Comparison of ENCODE assay signal across 9 cellular contexts in genomic region chr19:45103625-45104319, GRCh38. TPM values are rescaled to one million over a fixed set of nuclear protein-coding genes. Genes with fewer than 3 reads are reported as not detected.
DNase-seq lines count a peak whose midpoint lies in the region; ATAC-seq, FAIRE-seq and TF ChIP-seq lines count a peak whose summit lies in the region.
"Had no signal": no experiment of that assay in that cellular context is flagged by ENCODE, and none has a peak within 500 bp of the region (broad histone marks: within the 10 kb centered on the region; RNA-seq: fewer than 3 reads in every experiment).

No MANE protein-coding gene starts in this region.

- intact Hi-C loops in mucosa of descending colon (cut with DNase I, micrococcal nuclease) = no loop called here

- H3K27ac Mint-ChIP-seq in CD8-positive, alpha-beta memory T cell = peak overlapping the region; percentile 28 to 88 (median 76)

- POLR2A ChIA-PET in CD8-positive, alpha-beta memory T cell (lab: Charles Lee) = interaction anchor here (1.6 to 2.3 kb wide), 3 partner anchors 12 to 75 kb away, joined by 4 to 20 read pairs (median 5); partner anchors contain the start of genes BLOC1S3 and PPP1R37

- in situ Hi-C loops in brain microvascular endothelial cell (cut with HindIII; ENCODE audit: low pct_ligation_motif_present, low sequenced_read_pairs) = no loop called here

- no peak overlapping the region for H3K27ac ChIP-seq in CD8-positive, alpha-beta memory T cell (ENCODE audit: low read depth, low read length)
- no peak overlapping the region for H3K27ac ChIP-seq in brain microvascular endothelial cell

- ATAC-seq in mucosa of descending colon (peak; percentile 66), GM19463 (IDR thresholded peaks at IDR 0.05; ENCODE audit: unreplicated experiment) (no peak)

- FAIRE-seq in HTR-8/SVneo (lab: Jason Lieb, UNC) (no peak), GM12892 (lab: Jason Lieb, UNC) (no peak)

- no peaks in the 10 kb centered on the region for H3K36me3 ChIP-seq in CD8-positive, alpha-beta memory T cell (ENCODE audit: insufficient read depth, low read length)
- no peaks in the 10 kb centered on the region for H3K36me3 ChIP-seq in brain microvascular endothelial cell (replicated peaks)
- no peaks in the 10 kb centered on the region for H3K36me3 ChIP-seq in mucosa of descending colon (ENCODE audit: low read depth)

- peaks cover 36% of the 10 kb centered on the region for H3K4me1 ChIP-seq in CD8-positive, alpha-beta memory T cell (ENCODE audit: insufficient read depth, low read length)
- H3K4me1 ChIP-seq in mucosa of descending colon (ENCODE audit: low read depth) = peaks cover 26% of the 10 kb centered on the region

- peak overlapping the region in 6 of 7 donors; percentile 63 to 88 (median 71) for H3K4me3 Mint-ChIP-seq in CD8-positive, alpha-beta memory T cell

- CTCF ChIA-PET in CD8-positive, alpha-beta memory T cell (lab: Charles Lee) = interaction anchor here (0.9 to 4.6 kb wide), 8 partner anchors 9 to 75 kb away, joined by 3 to 22 read pairs (median 5); partner anchors contain the start of genes BLOC1S3, PPP1R37 and TRAPPC6A

- no peaks in the 10 kb centered on the region for H3K9me3 ChIP-seq in CD8-positive, alpha-beta memory T cell (ENCODE audit: low read length)
- H3K9me3 ChIP-seq in mucosa of descending colon = no peaks in the 10 kb centered on the region

- H3K27me3 ChIP-seq in CD8-positive, alpha-beta memory T cell (ENCODE audit: insufficient read depth, low read length, poor library complexity, severe bottlenecking) = no peaks in the 10 kb centered on the region
- no peaks in the 10 kb centered on the region for H3K27me3 ChIP-seq in brain microvascular endothelial cell (replicated peaks)

- no peak for DNase-seq in CD8-positive, alpha-beta memory T cell
- DNase-seq in NCI-H128 (lab: John Stamatoyannopoulos, UW; ENCODE audit: unreplicated experiment) (peak; percentile 34), brain microvascular endothelial cell (no peak), mucosa of descending colon (no peak), medulla oblongata (ENCODE audit: extremely low spot score) (no peak), HTR-8/SVneo (ENCODE audit: insufficient read length, low spot score) (no peak), GM12892 (ENCODE audit: insufficient read length) (no peak)

- no peak for TF ChIP-seq POLR2A in GM12892 (IDR thresholded peaks at IDR 0.05; ENCODE audit: low read depth, low read length)

- H3K9me3 Mint-ChIP-seq in CD8-positive, alpha-beta memory T cell = no peaks in the 10 kb centered on the region

- H3K36me3 Mint-ChIP-seq in CD8-positive, alpha-beta memory T cell = peaks cover 0 to 5% (median 2%) of the 10 kb centered on the region in 3 donors

- TF ChIP-seq CTCF in brain microvascular endothelial cell (IDR thresholded peaks at IDR 0.05; ENCODE audit: low read depth, low read length, missing control alignments) = peak; percentile 30
- TF ChIP-seq CTCF in mucosa of descending colon (IDR thresholded peaks at IDR 0.05) = no peak

- H3K4me3 ChIP-seq in CD8-positive, alpha-beta memory T cell (ENCODE audit: low read length) = peak overlapping the region; percentile 45
- H3K4me3 ChIP-seq in brain microvascular endothelial cell (ENCODE audit: low read depth, low read length) (no peak overlapping the region), mucosa of descending colon (no peak overlapping the region)
- H3K4me3 ChIP-seq: skin epidermis had no signal

- H3K4me1 Mint-ChIP-seq in CD8-positive, alpha-beta memory T cell = peaks cover 46 to 68% (median 58%) of the 10 kb centered on the region in 3 donors

- no peaks in the 10 kb centered on the region for H3K27me3 Mint-ChIP-seq in CD8-positive, alpha-beta memory T cell

RNA-seq across cellular contexts. Expression of gene PPP1R37, which starts 10.8 kb away (rescaled TPM):
- total RNA-seq in CD8-positive, alpha-beta memory T cell = 10 to 100 TPM; 17.8 to 18.3 TPM
- polyA plus RNA-seq in CD8-positive, alpha-beta memory T cell = 0.79 TPM
- 10 to 100 TPM; 27.2 to 33.6 (median 31.7) TPM for total RNA-seq in mucosa of descending colon
- polyA plus RNA-seq in GM12892 (2012; ENCODE audit: missing spikeins) = 6.2 TPM

RNA-seq across cellular contexts. Expression of gene GEMIN7, which starts 24.7 kb away (rescaled TPM):
- total RNA-seq in CD8-positive, alpha-beta memory T cell = 10 to 100 TPM; 51.6 TPM
- 93.5 TPM for polyA plus RNA-seq in CD8-positive, alpha-beta memory T cell
- 10 to 100 TPM; 14.4 to 22.6 (median 21.8) TPM for total RNA-seq in mucosa of descending colon
- 44.3 TPM for polyA plus RNA-seq in GM12892 (2012; ENCODE audit: missing spikeins)

RNA-seq across cellular contexts. Expression of gene ZNF296, which starts 27.5 kb away (rescaled TPM):
- 1 to 10 TPM; 7.9 to 8.5 TPM for total RNA-seq in CD8-positive, alpha-beta memory T cell
- polyA plus RNA-seq in CD8-positive, alpha-beta memory T cell = 6.7 TPM
- 1 to 10 TPM; 2.8 to 5.0 (median 4.9) TPM for total RNA-seq in mucosa of descending colon
- polyA plus RNA-seq in GM12892 (2012; ENCODE audit: missing spikeins) = 0.68 TPM

RNA-seq across cellular contexts. Expression of gene NKPD1, which starts 57.0 kb away (rescaled TPM):
- total RNA-seq in CD8-positive, alpha-beta memory T cell = under 1 TPM; 0.13 to 0.18 TPM
- 0.20 TPM for polyA plus RNA-seq in CD8-positive, alpha-beta memory T cell
- not detected for total RNA-seq in mucosa of descending colon
- polyA plus RNA-seq in GM12892 (2012; ENCODE audit: missing spikeins) = 0.11 TPM
